Comparison of ENCODE assay signal across 1 cellular context in the genomic region with DNA sequence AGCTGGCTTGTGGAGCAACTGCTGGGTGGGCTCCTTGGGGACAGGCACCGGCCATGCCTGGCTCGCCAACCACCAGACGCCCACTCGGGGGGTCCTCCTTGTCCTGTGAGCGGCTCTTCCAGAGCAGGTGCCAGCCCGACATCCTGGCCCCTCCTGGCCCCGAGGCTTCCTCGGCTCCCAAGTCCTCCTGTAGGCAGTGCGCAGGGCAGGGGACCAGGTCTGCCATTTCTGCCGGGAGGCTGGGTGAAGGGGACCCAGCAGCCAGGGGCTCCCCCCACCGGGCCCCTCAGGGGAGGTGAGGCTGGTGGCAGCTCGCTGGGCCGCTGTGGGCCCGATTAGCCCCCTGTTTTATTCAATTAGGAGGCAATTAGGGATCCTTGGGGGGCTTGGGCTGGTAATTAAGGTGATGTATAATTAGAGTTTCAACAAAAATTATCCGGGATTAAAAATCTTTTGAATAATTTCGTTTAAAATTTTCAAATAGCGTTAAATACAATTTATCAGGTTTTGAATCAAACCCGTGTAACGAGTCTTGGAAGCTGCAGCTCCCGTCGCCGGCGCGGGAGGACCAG.
TF ChIP-seq lines count a peak whose summit lies in the region.

No MANE protein-coding gene starts in this region.

TF ChIP-seq in WTC11, 78 proteins besides CTCF, POLR2A, EP300 and RAD21 (continued from another document):
- TF ChIP-seq, protein P1, sequence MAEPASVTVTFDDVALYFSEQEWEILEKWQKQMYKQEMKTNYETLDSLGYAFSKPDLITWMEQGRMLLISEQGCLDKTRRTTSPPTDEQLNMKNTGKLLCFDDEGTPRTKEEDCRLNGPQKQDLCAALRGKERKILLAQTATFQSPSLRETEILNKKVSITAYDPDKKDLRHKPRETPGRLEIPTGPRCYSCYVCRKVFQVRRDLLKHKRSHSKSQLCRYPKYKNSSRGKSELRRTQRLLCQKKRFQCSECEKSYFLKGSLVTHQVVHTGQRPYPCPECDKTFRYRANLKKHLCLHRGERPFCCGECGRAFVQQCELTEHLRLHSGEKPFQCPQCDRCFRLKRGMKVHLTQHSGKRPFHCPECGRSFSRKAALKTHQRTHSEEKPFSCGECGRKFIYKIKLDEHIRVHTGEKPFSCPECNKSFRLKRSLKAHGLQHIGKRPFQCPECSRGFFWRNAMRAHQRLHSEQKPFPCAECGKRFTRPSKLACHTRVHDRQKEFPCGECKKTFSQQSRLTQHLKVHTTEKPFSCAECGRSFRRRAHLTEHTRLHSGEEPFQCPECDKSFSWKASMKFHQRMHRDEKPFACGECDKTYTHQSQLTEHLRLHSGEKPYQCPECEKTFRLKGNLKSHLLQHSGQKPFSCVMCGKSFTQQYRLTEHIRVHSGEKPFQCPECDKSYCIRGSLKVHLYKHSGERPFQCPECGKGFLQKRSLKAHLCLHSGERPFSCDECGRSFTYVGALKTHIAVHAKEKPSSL (CRISPR knock-in tag; conservative IDR thresholded peaks at IDR 0.05), result no peak
- no peak for TF ChIP-seq ARID4B (CRISPR knock-in tag; IDR thresholded peaks at IDR 0.05; ENCODE audit: borderline replicate concordance)
- TF ChIP-seq, protein P2, sequence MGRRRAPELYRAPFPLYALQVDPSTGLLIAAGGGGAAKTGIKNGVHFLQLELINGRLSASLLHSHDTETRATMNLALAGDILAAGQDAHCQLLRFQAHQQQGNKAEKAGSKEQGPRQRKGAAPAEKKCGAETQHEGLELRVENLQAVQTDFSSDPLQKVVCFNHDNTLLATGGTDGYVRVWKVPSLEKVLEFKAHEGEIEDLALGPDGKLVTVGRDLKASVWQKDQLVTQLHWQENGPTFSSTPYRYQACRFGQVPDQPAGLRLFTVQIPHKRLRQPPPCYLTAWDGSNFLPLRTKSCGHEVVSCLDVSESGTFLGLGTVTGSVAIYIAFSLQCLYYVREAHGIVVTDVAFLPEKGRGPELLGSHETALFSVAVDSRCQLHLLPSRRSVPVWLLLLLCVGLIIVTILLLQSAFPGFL (CRISPR knock-in tag; IDR thresholded peaks at IDR 0.05; ENCODE audit: borderline replicate concordance), result no peak
- no peak for TF ChIP-seq MYBL2 (CRISPR knock-in tag; IDR thresholded peaks at IDR 0.05)
- TF ChIP-seq HMGA2 (CRISPR knock-in tag; IDR thresholded peaks at IDR 0.05), result no peak
- TF ChIP-seq, protein P3, sequence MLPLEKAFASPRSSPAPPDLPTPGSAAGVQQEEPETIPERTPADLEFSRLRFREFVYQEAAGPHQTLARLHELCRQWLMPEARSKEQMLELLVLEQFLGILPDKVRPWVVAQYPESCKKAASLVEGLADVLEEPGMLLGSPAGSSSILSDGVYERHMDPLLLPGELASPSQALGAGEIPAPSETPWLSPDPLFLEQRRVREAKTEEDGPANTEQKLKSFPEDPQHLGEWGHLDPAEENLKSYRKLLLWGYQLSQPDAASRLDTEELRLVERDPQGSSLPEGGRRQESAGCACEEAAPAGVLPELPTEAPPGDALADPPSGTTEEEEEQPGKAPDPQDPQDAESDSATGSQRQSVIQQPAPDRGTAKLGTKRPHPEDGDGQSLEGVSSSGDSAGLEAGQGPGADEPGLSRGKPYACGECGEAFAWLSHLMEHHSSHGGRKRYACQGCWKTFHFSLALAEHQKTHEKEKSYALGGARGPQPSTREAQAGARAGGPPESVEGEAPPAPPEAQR (CRISPR knock-in tag; IDR thresholded peaks at IDR 0.05), result no peak
